In the genomic region with DNA sequence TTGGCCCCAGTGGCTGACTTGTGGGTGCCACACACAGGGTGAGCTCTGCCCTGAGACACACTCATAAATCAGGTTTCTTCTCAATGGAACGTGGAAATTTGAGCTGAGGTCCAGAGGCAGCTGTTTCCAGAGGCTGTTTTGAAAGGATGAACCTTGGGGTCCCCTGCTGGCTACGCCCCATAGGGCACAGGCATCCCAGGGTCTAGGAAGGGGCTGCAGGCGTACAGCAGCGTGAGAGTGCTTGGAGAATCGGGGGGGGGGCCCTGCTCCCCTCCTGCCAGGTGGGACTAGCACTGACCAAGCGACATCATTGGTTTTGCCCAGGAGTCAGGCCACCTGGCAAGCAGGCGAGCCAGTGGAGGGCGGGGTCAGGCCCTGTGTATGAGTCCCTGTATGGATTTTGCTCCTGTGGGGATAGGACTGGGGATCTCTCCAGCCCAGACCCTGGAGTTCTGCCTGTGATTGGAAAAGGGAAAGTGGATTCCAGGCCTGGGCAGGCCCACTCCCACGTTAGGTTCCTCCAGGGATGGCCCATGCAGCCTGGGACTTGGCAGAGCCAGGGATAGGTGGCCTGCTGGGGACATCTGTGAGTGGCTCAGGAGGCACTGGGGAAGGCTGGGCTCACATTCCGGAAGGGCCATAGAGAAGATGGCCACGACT, we compare ENCODE assay signal across 10 cellular contexts.
"Had no signal": no experiment of that assay in that cellular context is flagged by ENCODE, and none has a peak within 500 bp of the region (broad histone marks: within the 10 kb centered on the region; RNA-seq: fewer than 3 reads in every experiment).

No MANE protein-coding gene starts in this region.

- DNase-seq: activated naive CD4-positive, alpha-beta T cell; dermis blood vessel endothelial cell; mesendoderm; stimulated activated CD4-positive, alpha-beta T cell treated with anti-CD3 and anti-CD28 coated beads, Interleukin-1b, Interleukin-23, amount 100 ng/mL, for 48 hours; T-helper 9 cell had no signal

- ATAC-seq: activated CD4-positive, CD25-positive, alpha-beta regulatory T cell treated with anti-CD3 and anti-CD28 coated beads, Interleukin-2, amount 50 U/mL, for 24 hours; natural killer cell treated with Interleukin-12 subunit alpha and Interleukin-12 subunit beta and Interleukin-15 and Interleukin-18, amount 100 ng/mL, for 72 hours; sciatic nerve had no signal

- H3K79me2 ChIP-seq: hepatocyte had no signal

- H3K4me2 ChIP-seq: hepatocyte had no signal

- H3K4me3 ChIP-seq: hepatocyte had no signal

- H3K27me3 ChIP-seq: hepatocyte had no signal

- H2AFZ ChIP-seq: hepatocyte had no signal

- H3K27ac ChIP-seq: epithelial cell of prostate had no signal
